In the genomic region with DNA sequence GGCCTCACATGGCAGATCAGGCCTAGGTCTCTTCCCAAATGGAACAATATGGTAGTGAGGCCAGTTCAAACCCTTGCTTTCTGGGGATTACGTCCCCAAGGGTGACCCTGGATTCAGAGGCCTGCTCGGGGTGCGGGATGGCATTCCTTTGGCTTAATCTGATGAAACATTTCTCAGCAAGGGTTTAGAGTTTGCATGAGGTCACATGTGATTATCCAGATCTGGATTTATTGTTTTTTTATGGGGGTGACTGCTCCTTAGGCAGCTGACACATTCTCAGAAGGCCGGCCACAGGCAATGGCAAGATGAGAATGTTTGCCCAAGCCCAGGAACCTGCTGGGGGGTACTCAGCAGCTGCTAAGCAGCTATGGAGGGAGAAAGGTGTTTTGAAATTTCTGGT, we compare ENCODE assay signal across 19 cellular contexts. TPM values are rescaled to one million over a fixed set of nuclear protein-coding genes. Genes with fewer than 3 reads are reported as not detected.
DNase-seq lines count a peak whose midpoint lies in the region; ATAC-seq and TF ChIP-seq lines count a peak whose summit lies in the region.
"Had no signal": no experiment of that assay in that cellular context is flagged by ENCODE, and none has a peak within 500 bp of the region (broad histone marks: within the 10 kb centered on the region; RNA-seq: fewer than 3 reads in every experiment).

No MANE protein-coding gene starts in this region.

- intact Hi-C loops in Caco-2 (cut with micrococcal nuclease; ENCODE audit: unreplicated experiment): no loop called here

- no peak for TF ChIP-seq POLR2A in suprapubic skin (IDR thresholded peaks at IDR 0.05)

- H3K9me3 ChIP-seq in CD4-positive, CD25-positive, alpha-beta regulatory T cell (ENCODE audit: control insufficient read depth in 2 of 2, low read length in 2 of 2): no peaks in the 10 kb centered on the region
- H3K9me3 ChIP-seq in Caco-2 (no peaks in the 10 kb centered on the region), T-helper 17 cell (ENCODE audit: control insufficient read depth, low read length, poor library complexity, severe bottlenecking) (no peaks in the 10 kb centered on the region), suprapubic skin (no peaks in the 10 kb centered on the region)
- H3K9me3 ChIP-seq: heart left ventricle, spleen, stomach had no signal

- TF ChIP-seq EP300 in suprapubic skin (IDR thresholded peaks at IDR 0.05): no peak

- H3K27ac Mint-ChIP-seq in CD4-positive, CD25-positive, alpha-beta regulatory T cell: peak overlapping the region; percentile 34 to 94 (median 82)
- peak overlapping the region; percentile 45 for H3K27ac Mint-ChIP-seq in Caco-2 (ENCODE audit: unreplicated experiment)
- peak overlapping the region; percentile 97 for H3K27ac Mint-ChIP-seq in T-helper 17 cell
- H3K27ac Mint-ChIP-seq: type B pancreatic cell had no signal

- CTCF ChIA-PET in Caco-2 (lab: Charles Lee): no interaction called here

- H3K4me3 Mint-ChIP-seq in CD4-positive, CD25-positive, alpha-beta regulatory T cell: peak overlapping the region; percentile 31 to 81 (median 66)
- H3K4me3 Mint-ChIP-seq in Caco-2 (ENCODE audit: unreplicated experiment) (no peak overlapping the region), T-helper 17 cell (no peak overlapping the region)
- H3K4me3 Mint-ChIP-seq: type B pancreatic cell had no signal

- H3K27me3 ChIP-seq in CD4-positive, CD25-positive, alpha-beta regulatory T cell (ENCODE audit: control insufficient read depth, insufficient read depth, low read length): no peaks in the 10 kb centered on the region
- H3K27me3 ChIP-seq in Caco-2 (replicated peaks; ENCODE audit: control insufficient read depth, insufficient read depth, low read length) (no peaks in the 10 kb centered on the region), foreskin keratinocyte (no peaks in the 10 kb centered on the region), suprapubic skin (no peaks in the 10 kb centered on the region)
- H3K27me3 ChIP-seq: heart left ventricle, spleen, stomach had no signal

- H3K36me3 Mint-ChIP-seq in CD4-positive, CD25-positive, alpha-beta regulatory T cell: no peaks in the 10 kb centered on the region
- H3K36me3 Mint-ChIP-seq in Caco-2 (ENCODE audit: insufficient read depth, unreplicated experiment) (peaks cover 13% of the 10 kb centered on the region), T-helper 17 cell (ENCODE audit: low read depth) (peaks cover 2% of the 10 kb centered on the region)
- H3K36me3 Mint-ChIP-seq: type B pancreatic cell had no signal

- TF ChIP-seq CTCF in Caco-2 (IDR thresholded peaks at IDR 0.05; ENCODE audit: insufficient read depth in 1 of 2, low read depth in 1 of 2, low read length in 1 of 2, severe bottlenecking in 1 of 2, unreplicated experiment in 1 of 2): no peak
- TF ChIP-seq CTCF in foreskin keratinocyte (conservative IDR thresholded peaks at IDR 0.05): no peak
- no peak for TF ChIP-seq CTCF in suprapubic skin (IDR thresholded peaks at IDR 0.05)

- DNase-seq in CD4-positive, CD25-positive, alpha-beta regulatory T cell: no peak
- DNase-seq in Caco-2: no peak
- DNase-seq in T-helper 17 cell: no peak
- no peak for DNase-seq in foreskin keratinocyte
- DNase-seq in suprapubic skin (ENCODE audit: low spot score in 2 of 2): no peak
- DNase-seq in NCI-H1694 (lab: John Stamatoyannopoulos, UW): no peak
- no peak for DNase-seq in SHP77 (lab: John Stamatoyannopoulos, UW)
- DNase-seq: DMS79, heart left ventricle, NCI-H1417, NCI-H2171 treated with DMSO at 0.1 percent for 48 hours, NCI-H748 treated with DMSO at 0.1 percent for 48 hours, Right ventricle myocardium superior, spleen, stomach had no signal

- peak overlapping the region; percentile 4 for H3K4me3 ChIP-seq in CD4-positive, CD25-positive, alpha-beta regulatory T cell (ENCODE audit: low read depth, low read length)
- H3K4me3 ChIP-seq in Caco-2 (ENCODE audit: low read depth, low read length) (no peak overlapping the region), suprapubic skin (no peak overlapping the region)
- H3K4me3 ChIP-seq: coronary artery, heart left ventricle, spleen, stomach had no signal

- H3K4me1 ChIP-seq in CD4-positive, CD25-positive, alpha-beta regulatory T cell (ENCODE audit: control insufficient read depth, insufficient read depth, low read length, poor library complexity, severe bottlenecking): peaks cover 74% of the 10 kb centered on the region
- peaks cover 57% of the 10 kb centered on the region for H3K4me1 ChIP-seq in Caco-2
- H3K4me1 ChIP-seq in foreskin keratinocyte: peaks cover 18% of the 10 kb centered on the region
- no peaks in the 10 kb centered on the region for H3K4me1 ChIP-seq in suprapubic skin

- POLR2A ChIA-PET in Caco-2 (lab: Charles Lee): interaction anchor here (1.0 kb wide), 1 partner anchor 37 kb away, joined by 3 read pairs; no protein-coding TSS in a partner anchor

- H3K27ac ChIP-seq in CD4-positive, CD25-positive, alpha-beta regulatory T cell (ENCODE audit: insufficient read depth, low read length, poor library complexity, severe bottlenecking): peak overlapping the region; percentile 50
- H3K27ac ChIP-seq in foreskin keratinocyte: no peak overlapping the region
- H3K27ac ChIP-seq in suprapubic skin: no peak overlapping the region
- H3K27ac ChIP-seq: coronary artery, heart left ventricle, spleen, stomach had no signal

- ATAC-seq in CD4-positive, CD25-positive, alpha-beta regulatory T cell (ENCODE audit: low read depth in 2 of 2): no peak
- no peak for ATAC-seq in T-helper 17 cell
- peak; percentile 10 for ATAC-seq in foreskin keratinocyte
- no peak for ATAC-seq in GM21526 (IDR thresholded peaks at IDR 0.05; ENCODE audit: low FRiP score, unreplicated experiment)
- ATAC-seq: heart left ventricle had no signal

- no peaks in the 10 kb centered on the region for H3K9me3 Mint-ChIP-seq in CD4-positive, CD25-positive, alpha-beta regulatory T cell
- H3K9me3 Mint-ChIP-seq in Caco-2 (ENCODE audit: unreplicated experiment): no peaks in the 10 kb centered on the region
- H3K9me3 Mint-ChIP-seq: type B pancreatic cell had no signal

- H3K36me3 ChIP-seq in CD4-positive, CD25-positive, alpha-beta regulatory T cell (ENCODE audit: control insufficient read depth, insufficient read depth, low read length): no peaks in the 10 kb centered on the region
- H3K36me3 ChIP-seq in Caco-2 (ENCODE audit: control insufficient read depth, insufficient read depth, low read length) (peaks cover 2% of the 10 kb centered on the region; the same call in 1 of the 2 replicates), suprapubic skin (no peaks in the 10 kb centered on the region)
- H3K36me3 ChIP-seq: heart left ventricle, spleen, stomach had no signal

- BruUV-seq in Caco-2 (replicated peaks; lab: Mats Ljungman, UMichigan): no TSS peak

- H3K4me1 Mint-ChIP-seq in CD4-positive, CD25-positive, alpha-beta regulatory T cell: peaks cover 66 to 95% (median 81%) of the 10 kb centered on the region in 4 donors
- peaks cover 44% of the 10 kb centered on the region for H3K4me1 Mint-ChIP-seq in Caco-2 (ENCODE audit: low read depth, unreplicated experiment)
- peaks cover 81% of the 10 kb centered on the region for H3K4me1 Mint-ChIP-seq in T-helper 17 cell

- peaks cover 4% of the 10 kb centered on the region for H3K27me3 Mint-ChIP-seq in CD4-positive, CD25-positive, alpha-beta regulatory T cell
- H3K27me3 Mint-ChIP-seq in Caco-2 (ENCODE audit: insufficient read depth, unreplicated experiment) (no peaks in the 10 kb centered on the region), T-helper 17 cell (no peaks in the 10 kb centered on the region)
- H3K27me3 Mint-ChIP-seq: type B pancreatic cell had no signal

- WGBS in suprapubic skin: 94% methylated on average over 4 of the region's 4 CpGs

RNA-seq across cellular contexts. Expression of gene FUCA2, which starts 37.7 kb away (rescaled TPM):
- 6.1 TPM for total RNA-seq in CD4-positive, CD25-positive, alpha-beta regulatory T cell
- 10 to 100 TPM; 14.1 to 23.6 (median 22.2) TPM for polyA plus RNA-seq in CD4-positive, CD25-positive, alpha-beta regulatory T cell
- 102 and 119 TPM in 2 replicates for total RNA-seq in Caco-2 (2022)
- total RNA-seq in T-helper 17 cell: 1 to 10 TPM; 7.8 to 8.3 TPM
- total RNA-seq in foreskin keratinocyte: 18.8 and 20.1 TPM in 2 replicates
- 15.2 and 19.0 TPM in 2 replicates for polyA plus RNA-seq in foreskin keratinocyte
- 10 to 100 TPM in 2 of 4 donors, 1 to 10 TPM in 2; 4.7 to 15.5 (median 10.8) TPM for total RNA-seq in suprapubic skin
- total RNA-seq: OCI-LY7 had no signal

Comparison
In these comparisons a context has a peak if more than half of its experiments do, and no peak if none do; other contexts are left out.
1. H3K27ac Mint-ChIP-seq: peak in every context shown above with its lines; median percentile 97 in T-helper 17 cell; 82 in CD4-positive, CD25-positive, alpha-beta regulatory T cell; 45 in Caco-2.
2. H3K4me3 Mint-ChIP-seq: peak in CD4-positive, CD25-positive, alpha-beta regulatory T cell (4 of 4); none in Caco-2 (single experiment) and T-helper 17 cell (single experiment).